8 cellular contexts compared by ENCODE assay signal in genomic region chr6:75600694-75601265, GRCh38. TPM values are rescaled to one million over a fixed set of nuclear protein-coding genes. Genes with fewer than 3 reads are reported as not detected.
DNase-seq lines count a peak whose midpoint lies in the region; ATAC-seq and TF ChIP-seq lines count a peak whose summit lies in the region.

No MANE protein-coding gene starts in this region.

- TF ChIP-seq EP300 in suprapubic skin (IDR thresholded peaks at IDR 0.05) = no peak

- POLR2A ChIA-PET in activated CD4-positive, alpha-beta T cell treated with anti-CD3 and anti-CD28 coated beads for 36 hours (lab: Charles Lee) = interaction anchor here (0.6 kb wide), 1 partner anchor 35 kb away, joined by 3 read pairs; no protein-coding TSS in a partner anchor

- H3K4me1 ChIP-seq in iPS-15b (ENCODE audit: control insufficient read depth, insufficient read depth, low read length) (peaks cover 15% of the 10 kb centered on the region), suprapubic skin (peaks cover 37% of the 10 kb centered on the region)

- ATAC-seq in activated CD4-positive, alpha-beta T cell treated with anti-CD3 and anti-CD28 coated beads for 36 hours = no peak
- ATAC-seq in GM21423 (IDR thresholded peaks at IDR 0.05; ENCODE audit: unreplicated experiment) (no peak), GM19452 (IDR thresholded peaks at IDR 0.05; ENCODE audit: unreplicated experiment) (no peak)

- no peak for TF ChIP-seq POLR2A in suprapubic skin (IDR thresholded peaks at IDR 0.05)

- peak overlapping the region; percentile 99 for H3K27ac Mint-ChIP-seq in activated CD4-positive, alpha-beta T cell treated with anti-CD3 and anti-CD28 coated beads for 36 hours

- H3K27ac ChIP-seq in VCaP (peak overlapping the region; percentile 97), suprapubic skin (peak overlapping the region; percentile 99)

- H3K27me3 Mint-ChIP-seq in activated CD4-positive, alpha-beta T cell treated with anti-CD3 and anti-CD28 coated beads for 36 hours = no peaks in the 10 kb centered on the region

- H3K4me3 ChIP-seq in iPS-15b (ENCODE audit: low read depth, low read length) (peak overlapping the region; percentile 74), suprapubic skin (peak overlapping the region; percentile 81)

- CTCF ChIA-PET in activated CD4-positive, alpha-beta T cell treated with anti-CD3 and anti-CD28 coated beads for 36 hours (lab: Charles Lee) = interaction anchor here (3.2 kb wide), 1 partner anchor 21 kb away, joined by 14 read pairs; no protein-coding TSS in a partner anchor

- H3K9me3 ChIP-seq in iPS-15b (ENCODE audit: control insufficient read depth, insufficient read depth, low read length) = no peaks in the 10 kb centered on the region
- no peaks in the 10 kb centered on the region for H3K9me3 ChIP-seq in suprapubic skin

- H3K9me3 Mint-ChIP-seq in activated CD4-positive, alpha-beta T cell treated with anti-CD3 and anti-CD28 coated beads for 36 hours (ENCODE audit: low read depth) = no peaks in the 10 kb centered on the region

- H3K36me3 Mint-ChIP-seq in activated CD4-positive, alpha-beta T cell treated with anti-CD3 and anti-CD28 coated beads for 36 hours (ENCODE audit: low read depth) = peaks cover 12% of the 10 kb centered on the region

- TF ChIP-seq CTCF in VCaP (conservative IDR thresholded peaks at IDR 0.05) = no peak
- TF ChIP-seq CTCF in suprapubic skin (IDR thresholded peaks at IDR 0.05) = no peak

- intact Hi-C loops in activated CD4-positive, alpha-beta T cell treated with anti-CD3 and anti-CD28 coated beads for 36 hours (cut with DNase I, micrococcal nuclease) = loop anchor here (1.0 to 5.0 kb wide), 5 partner anchors 316 to 1948 kb away; partner anchors contain the start of genes COX7A2 (in 2 of the 2), TMEM30A (in 2 of the 2) and SLC17A5 (in 1 of the 2)

- peaks cover 51% of the 10 kb centered on the region for H3K4me1 Mint-ChIP-seq in activated CD4-positive, alpha-beta T cell treated with anti-CD3 and anti-CD28 coated beads for 36 hours

- H3K9ac ChIP-seq in iPS-15b (ENCODE audit: low read depth, low read length) = peak overlapping the region; percentile 76

- no peak for DNase-seq in activated CD4-positive, alpha-beta T cell treated with anti-CD3 and anti-CD28 coated beads for 36 hours
- DNase-seq in activated CD4-positive, alpha-beta T cell treated with anti-CD3 and anti-CD28 coated beads, Interleukin-2, amount 50 U/mL, for 1 hour = no peak
- no peak for DNase-seq in suprapubic skin (ENCODE audit: low spot score in 2 of 2)
- DNase-seq in NCI-H187 treated with DMSO at 0.1 percent for 48 hours (lab: John Stamatoyannopoulos, UW) = no peak

- WGBS in suprapubic skin = 45% methylated on average over 11 of the region's 11 CpGs

- peak overlapping the region; percentile 88 for H3K4me3 Mint-ChIP-seq in activated CD4-positive, alpha-beta T cell treated with anti-CD3 and anti-CD28 coated beads for 36 hours

- H3K36me3 ChIP-seq in iPS-15b (ENCODE audit: control insufficient read depth, insufficient read depth, low read length) (no peaks in the 10 kb centered on the region), suprapubic skin (no peaks in the 10 kb centered on the region)

- H3K27me3 ChIP-seq in iPS-15b (ENCODE audit: control insufficient read depth, insufficient read depth, low read length) = no peaks in the 10 kb centered on the region
- H3K27me3 ChIP-seq in suprapubic skin = no peaks in the 10 kb centered on the region

RNA-seq across cellular contexts. Expression of gene SENP6, which starts 0.9 kb away (rescaled TPM):
- 10 to 100 TPM; 69.5 to 75.1 TPM for total RNA-seq in activated CD4-positive, alpha-beta T cell treated with anti-CD3 and anti-CD28 coated beads for 36 hours
- 100 to 1,000 TPM in 1 of 4 donors, 10 to 100 TPM in 3; 65.1 to 176 (median 83.2) TPM for total RNA-seq in suprapubic skin
